Comparison of ENCODE assay signal across 8 cellular contexts in the genomic region with DNA sequence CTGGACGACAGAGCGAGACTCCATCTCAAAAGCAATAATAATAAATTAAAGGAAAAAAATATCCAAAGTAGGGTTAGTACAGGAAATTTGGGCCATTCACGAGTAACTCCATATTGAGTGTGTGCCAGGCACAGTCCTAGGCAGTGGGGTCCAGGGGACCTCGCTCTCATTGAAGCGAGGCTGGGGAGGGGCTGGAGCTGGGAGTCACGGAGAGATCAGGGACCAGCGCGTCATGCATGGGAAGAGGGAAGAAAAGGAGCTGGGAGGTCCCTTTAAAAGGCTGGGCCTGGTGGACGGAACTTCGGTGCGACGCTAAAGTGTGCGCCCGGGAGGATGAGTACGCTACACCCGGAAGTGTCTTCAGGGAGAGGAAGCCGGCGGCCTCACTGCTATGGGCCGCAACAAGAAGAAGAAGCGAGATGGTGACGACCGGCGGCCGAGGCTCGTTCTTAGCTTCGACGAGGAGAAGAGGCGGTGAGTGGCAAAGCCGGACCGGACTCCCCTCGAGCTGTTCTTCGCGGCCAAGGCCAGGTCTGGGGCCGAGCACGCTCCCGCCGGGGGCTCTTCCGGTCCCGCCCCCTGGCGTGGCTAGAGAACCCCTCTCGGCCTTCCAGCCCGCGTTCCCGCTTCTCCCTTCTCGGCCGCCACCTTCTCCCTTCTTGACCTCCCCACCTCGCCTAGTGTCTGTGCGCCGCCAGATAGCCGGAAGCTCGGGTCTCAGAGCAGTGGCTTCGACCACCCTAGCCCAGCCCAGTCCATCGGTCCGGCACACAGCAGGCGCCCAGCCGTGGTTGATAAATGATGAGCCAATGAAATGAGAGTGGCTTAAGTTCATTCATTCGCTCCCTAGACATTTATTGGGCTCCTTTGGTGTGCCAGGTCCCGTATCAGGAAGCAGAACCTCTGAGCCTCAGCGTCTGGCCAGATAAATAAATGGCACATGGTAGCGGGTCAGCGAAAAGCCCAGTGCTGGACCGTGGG. TPM values are rescaled to one million over a fixed set of nuclear protein-coding genes. Genes with fewer than 3 reads are reported as not detected.
A peak's percentile ranks its signal among the peaks of the same experiment; 100 is the strongest.
DNase-seq lines count a peak whose midpoint lies in the region; ATAC-seq and TF ChIP-seq lines count a peak whose summit lies in the region.

A gene with protein sequence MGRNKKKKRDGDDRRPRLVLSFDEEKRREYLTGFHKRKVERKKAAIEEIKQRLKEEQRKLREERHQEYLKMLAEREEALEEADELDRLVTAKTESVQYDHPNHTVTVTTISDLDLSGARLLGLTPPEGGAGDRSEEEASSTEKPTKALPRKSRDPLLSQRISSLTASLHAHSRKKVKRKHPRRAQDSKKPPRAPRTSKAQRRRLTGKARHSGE (plus strand): TSS at position 342 of the 981 bp plus-strand sequence. CDS start 50 bp downstream, at position 392.

- no peaks in the 10 kb centered on the region for H3K9me3 ChIP-seq in liver (ENCODE audit: control insufficient read depth in 4 of 4, low read length in 3 of 4)

- peak; percentile 79 for ATAC-seq in GM19025 (IDR thresholded peaks at IDR 0.05; ENCODE audit: low read depth, unreplicated experiment)
- peak; percentile 72 for ATAC-seq in HG03439 (IDR thresholded peaks at IDR 0.05; ENCODE audit: unreplicated experiment)

- peaks cover 3 to 39% (median 31%) of the 10 kb centered on the region in 4 donors for H3K4me1 ChIP-seq in liver (ENCODE audit: control insufficient read depth in 4 of 4, insufficient read depth in 4 of 4, low read length in 3 of 4)

- DNase-seq in AG08396 (ENCODE audit: low spot score) (peak; percentile 81), NCI-H526 treated with DMSO at 0.1 percent for 48 hours (lab: John Stamatoyannopoulos, UW) (peak; percentile 65), dermis blood vessel endothelial cell (peak; percentile 92)
- DNase-seq in activated CD4-positive, alpha-beta T cell treated with anti-CD3 and anti-CD28 coated beads, Interleukin-2, amount 50 U/mL, for 24 hours (ENCODE audit: low read depth in 1 of 2, low spot score in 1 of 2) = peak; percentile 66 to 67
- peak; percentile 67 to 73 for DNase-seq in stimulated activated CD4-positive, alpha-beta T cell treated with anti-CD3 and anti-CD28 coated beads, Interleukin-4, amount 100 ng/mL, for 4 hours

- no peak for TF ChIP-seq CTCF in liver (IDR thresholded peaks at IDR 0.05; ENCODE audit: low read depth, low read length, missing input control)

- TF ChIP-seq RAD21 in liver (IDR thresholded peaks at IDR 0.05) = peak in 1 of 2 donors; percentile 34

- H3K27ac ChIP-seq in liver (ENCODE audit: low read depth in 1 of 2, low read length in 2 of 2) = peak within 1 kb of the TSS; percentile 73 to 92

- peak within 1 kb of the TSS; percentile 33 to 87 for H3K9ac ChIP-seq in liver (ENCODE audit: low read depth in 1 of 2, low read length in 2 of 2)

- H3K36me3 ChIP-seq in liver (ENCODE audit: control insufficient read depth in 4 of 4, insufficient read depth in 3 of 4, low read depth in 1 of 4, low read length in 3 of 4) = peaks cover 5 to 19% (median 12%) of the 10 kb centered on the region in 4 donors

- H3K27me3 ChIP-seq in liver (ENCODE audit: control insufficient read depth in 4 of 4, insufficient read depth in 4 of 4, low read length in 3 of 4) = no peaks in the 10 kb centered on the region

- H3K4me3 ChIP-seq in liver (ENCODE audit: low read depth in 1 of 3, low read length in 3 of 3) = peak within 1 kb of the TSS; percentile 74 to 88 (median 81)

- 3% methylated on average over 62 of the region's 62 CpGs for WGBS in liver

TF ChIP-seq in liver, 16 proteins besides CTCF, POLR2A, EP300 and RAD21:
- TF ChIP-seq, protein P1, sequence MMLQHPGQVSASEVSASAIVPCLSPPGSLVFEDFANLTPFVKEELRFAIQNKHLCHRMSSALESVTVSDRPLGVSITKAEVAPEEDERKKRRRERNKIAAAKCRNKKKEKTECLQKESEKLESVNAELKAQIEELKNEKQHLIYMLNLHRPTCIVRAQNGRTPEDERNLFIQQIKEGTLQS (IDR thresholded peaks at IDR 0.05) = no peak
- TF ChIP-seq FOXA2 (IDR thresholded peaks at IDR 0.05) (peak; percentile 18), FOXA1 (IDR thresholded peaks at IDR 0.05) (peak; percentile 65), HNF4A (conservative IDR thresholded peaks at IDR 0.05) (peak in 1 of 2 donors; percentile 21), EGR1 (IDR thresholded peaks at IDR 0.05; ENCODE audit: low read depth in 2 of 2) (no peak), TAF1 (conservative IDR thresholded peaks at IDR 0.05) (no peak), RXRA (IDR thresholded peaks at IDR 0.05) (peak in 1 of 2 donors; percentile 30), HNF4G (IDR thresholded peaks at IDR 0.05) (no peak), NR2F2 (IDR thresholded peaks at IDR 0.05) (no peak), SP1 (IDR thresholded peaks at IDR 0.05) (peak; percentile 67), GABPA (IDR thresholded peaks at IDR 0.05 in 1 of 2, conservative IDR thresholded peaks at IDR 0.05 in 1 of 2) (peak; percentile 93 to 97), JUND (IDR thresholded peaks at IDR 0.05) (peak in 1 of 2 donors; percentile 28), YY1 (IDR thresholded peaks at IDR 0.05) (peak; percentile 71)
- TF ChIP-seq, protein P2, sequence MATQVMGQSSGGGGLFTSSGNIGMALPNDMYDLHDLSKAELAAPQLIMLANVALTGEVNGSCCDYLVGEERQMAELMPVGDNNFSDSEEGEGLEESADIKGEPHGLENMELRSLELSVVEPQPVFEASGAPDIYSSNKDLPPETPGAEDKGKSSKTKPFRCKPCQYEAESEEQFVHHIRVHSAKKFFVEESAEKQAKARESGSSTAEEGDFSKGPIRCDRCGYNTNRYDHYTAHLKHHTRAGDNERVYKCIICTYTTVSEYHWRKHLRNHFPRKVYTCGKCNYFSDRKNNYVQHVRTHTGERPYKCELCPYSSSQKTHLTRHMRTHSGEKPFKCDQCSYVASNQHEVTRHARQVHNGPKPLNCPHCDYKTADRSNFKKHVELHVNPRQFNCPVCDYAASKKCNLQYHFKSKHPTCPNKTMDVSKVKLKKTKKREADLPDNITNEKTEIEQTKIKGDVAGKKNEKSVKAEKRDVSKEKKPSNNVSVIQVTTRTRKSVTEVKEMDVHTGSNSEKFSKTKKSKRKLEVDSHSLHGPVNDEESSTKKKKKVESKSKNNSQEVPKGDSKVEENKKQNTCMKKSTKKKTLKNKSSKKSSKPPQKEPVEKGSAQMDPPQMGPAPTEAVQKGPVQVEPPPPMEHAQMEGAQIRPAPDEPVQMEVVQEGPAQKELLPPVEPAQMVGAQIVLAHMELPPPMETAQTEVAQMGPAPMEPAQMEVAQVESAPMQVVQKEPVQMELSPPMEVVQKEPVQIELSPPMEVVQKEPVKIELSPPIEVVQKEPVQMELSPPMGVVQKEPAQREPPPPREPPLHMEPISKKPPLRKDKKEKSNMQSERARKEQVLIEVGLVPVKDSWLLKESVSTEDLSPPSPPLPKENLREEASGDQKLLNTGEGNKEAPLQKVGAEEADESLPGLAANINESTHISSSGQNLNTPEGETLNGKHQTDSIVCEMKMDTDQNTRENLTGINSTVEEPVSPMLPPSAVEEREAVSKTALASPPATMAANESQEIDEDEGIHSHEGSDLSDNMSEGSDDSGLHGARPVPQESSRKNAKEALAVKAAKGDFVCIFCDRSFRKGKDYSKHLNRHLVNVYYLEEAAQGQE (IDR thresholded peaks at IDR 0.05) = no peak
- TF ChIP-seq, protein P3, sequence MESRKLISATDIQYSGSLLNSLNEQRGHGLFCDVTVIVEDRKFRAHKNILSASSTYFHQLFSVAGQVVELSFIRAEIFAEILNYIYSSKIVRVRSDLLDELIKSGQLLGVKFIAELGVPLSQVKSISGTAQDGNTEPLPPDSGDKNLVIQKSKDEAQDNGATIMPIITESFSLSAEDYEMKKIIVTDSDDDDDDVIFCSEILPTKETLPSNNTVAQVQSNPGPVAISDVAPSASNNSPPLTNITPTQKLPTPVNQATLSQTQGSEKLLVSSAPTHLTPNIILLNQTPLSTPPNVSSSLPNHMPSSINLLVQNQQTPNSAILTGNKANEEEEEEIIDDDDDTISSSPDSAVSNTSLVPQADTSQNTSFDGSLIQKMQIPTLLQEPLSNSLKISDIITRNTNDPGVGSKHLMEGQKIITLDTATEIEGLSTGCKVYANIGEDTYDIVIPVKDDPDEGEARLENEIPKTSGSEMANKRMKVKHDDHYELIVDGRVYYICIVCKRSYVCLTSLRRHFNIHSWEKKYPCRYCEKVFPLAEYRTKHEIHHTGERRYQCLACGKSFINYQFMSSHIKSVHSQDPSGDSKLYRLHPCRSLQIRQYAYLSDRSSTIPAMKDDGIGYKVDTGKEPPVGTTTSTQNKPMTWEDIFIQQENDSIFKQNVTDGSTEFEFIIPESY (IDR thresholded peaks at IDR 0.05) = no peak
- TF ChIP-seq, protein P4, sequence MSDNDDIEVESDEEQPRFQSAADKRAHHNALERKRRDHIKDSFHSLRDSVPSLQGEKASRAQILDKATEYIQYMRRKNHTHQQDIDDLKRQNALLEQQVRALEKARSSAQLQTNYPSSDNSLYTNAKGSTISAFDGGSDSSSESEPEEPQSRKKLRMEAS (IDR thresholded peaks at IDR 0.05) = peak; percentile 75

RNA-seq across cellular contexts. Expression of the gene that starts here (rescaled TPM):
- total RNA-seq in dermis blood vessel endothelial cell (22.9 and 23.1 TPM in 2 replicates), liver (10 to 100 TPM; 11.3 to 16.5 TPM)
- polyA plus RNA-seq in liver = 10 to 100 TPM in 1 of 2 donors, 1 to 10 TPM in 1; 6.9 to 11.6 TPM

Comparison
In these comparisons a context has a peak if more than half of its experiments do, and no peak if none do; other contexts are left out.
1. Peak in every context shown above with its lines: DNase-seq, ATAC-seq, H3K4me3 ChIP-seq and H3K27ac ChIP-seq.